ENCODE assay signal across 1 cellular context in the genomic region with DNA sequence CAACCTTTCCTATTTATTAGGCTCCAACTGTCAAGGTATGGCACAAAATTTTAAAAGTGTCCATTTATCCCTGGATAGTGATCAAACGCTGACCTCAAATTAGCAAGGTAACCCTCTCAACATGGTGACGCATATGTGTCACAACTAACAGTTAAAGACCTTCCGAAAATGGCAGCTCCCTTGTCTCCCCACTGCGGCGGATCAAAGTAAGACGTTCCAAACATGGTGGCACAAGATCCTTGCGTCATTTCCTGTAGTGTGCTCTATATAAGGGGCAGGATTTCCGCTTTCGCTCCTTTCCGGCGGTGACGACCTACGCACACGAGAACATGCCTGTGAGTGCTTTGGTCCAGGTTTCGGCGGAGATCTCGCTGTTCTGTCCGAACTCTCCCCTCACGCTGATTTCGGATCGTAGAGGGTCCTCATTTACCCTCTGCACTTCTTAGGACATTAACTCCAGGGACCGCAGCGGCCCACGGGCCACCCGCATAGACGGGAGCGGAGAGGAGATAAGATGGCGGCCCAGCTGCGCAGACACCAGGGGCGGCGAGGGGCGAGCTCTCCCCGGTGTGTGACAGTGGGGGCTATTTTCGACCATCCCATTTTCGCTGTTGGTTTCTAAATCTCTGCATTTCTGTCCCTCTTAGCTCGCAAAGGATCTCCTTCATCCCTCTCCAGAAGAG.
A peak's percentile ranks its signal among the peaks of the same experiment; 100 is the strongest.
TF ChIP-seq lines count a peak whose summit lies in the region.

A gene (plus strand): TSS at position 295 of the 683 bp plus-strand sequence. CDS start 35 bp downstream, at position 330.

TF ChIP-seq in GM12878, 131 proteins besides CTCF, POLR2A, EP300 and RAD21 (continued from another document and continues in another):
- TF ChIP-seq, protein P1, sequence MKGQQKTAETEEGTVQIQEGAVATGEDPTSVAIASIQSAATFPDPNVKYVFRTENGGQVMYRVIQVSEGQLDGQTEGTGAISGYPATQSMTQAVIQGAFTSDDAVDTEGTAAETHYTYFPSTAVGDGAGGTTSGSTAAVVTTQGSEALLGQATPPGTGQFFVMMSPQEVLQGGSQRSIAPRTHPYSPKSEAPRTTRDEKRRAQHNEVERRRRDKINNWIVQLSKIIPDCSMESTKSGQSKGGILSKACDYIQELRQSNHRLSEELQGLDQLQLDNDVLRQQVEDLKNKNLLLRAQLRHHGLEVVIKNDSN (IDR thresholded peaks at IDR 0.05; ENCODE audit: borderline replicate concordance, extremely low read length, insufficient read depth, low read depth, low read length): no peak
- TF ChIP-seq IKZF2 (IDR thresholded peaks at IDR 0.05) (no peak), RBBP5 (conservative IDR thresholded peaks at IDR 0.05) (no peak), IRF4 (IDR thresholded peaks at IDR 0.05; ENCODE audit: low read depth, low read length) (peak; percentile 69; the same call in 1 of the 2 replicates), CBX3 (IDR thresholded peaks at IDR 0.05; ENCODE audit: borderline replicate concordance, low read depth) (no peak), EED (IDR thresholded peaks at IDR 0.05; ENCODE audit: low read depth) (peak; percentile 41; the same call in 1 of the 2 replicates), SUPT20H (IDR thresholded peaks at IDR 0.05; ENCODE audit: borderline replicate concordance, control insufficient read depth, low read depth, low read length) (no peak), CBFB (IDR thresholded peaks at IDR 0.05; ENCODE audit: low read depth) (peak; percentile 95; the same call in 1 of the 2 replicates), BMI1 (IDR thresholded peaks at IDR 0.05; ENCODE audit: borderline replicate concordance) (no peak), CHD1 (IDR thresholded peaks at IDR 0.05; ENCODE audit: low read depth, low read length) (peak; percentile 78; the same call in 1 of the 2 replicates), SIN3A (IDR thresholded peaks at IDR 0.05; ENCODE audit: low read depth, low read length) (no peak), STAT1 (conservative IDR thresholded peaks at IDR 0.05) (no peak; the same call in 1 of the 2 replicates), ZNF24 (IDR thresholded peaks at IDR 0.05) (no peak), CREB1 (IDR thresholded peaks at IDR 0.05; ENCODE audit: low read depth) (peak; percentile 98), PML (IDR thresholded peaks at IDR 0.05; ENCODE audit: low read length) (peak; percentile 100), CHD2 (IDR thresholded peaks at IDR 0.05; ENCODE audit: borderline replicate concordance, low read depth, low read length) (peak; percentile 50; the same call in 1 of the 2 replicates), YY1 (IDR thresholded peaks at IDR 0.05; ENCODE audit: low read depth, low read length) (peak; percentile 98), MXI1 (IDR thresholded peaks at IDR 0.05; ENCODE audit: low read depth, low read length) (peak; percentile 84), ATF7 (IDR thresholded peaks at IDR 0.05; ENCODE audit: low read depth) (peak; percentile 91), HDGF (IDR thresholded peaks at IDR 0.05) (no peak), SIX5 (IDR thresholded peaks at IDR 0.05; ENCODE audit: low read depth, low read length, severe bottlenecking) (peak; percentile 82), CHD4 (IDR thresholded peaks at IDR 0.05) (no peak), BACH1 (IDR thresholded peaks at IDR 0.05; ENCODE audit: borderline replicate concordance) (peak; percentile 84), CREM (IDR thresholded peaks at IDR 0.05; ENCODE audit: low read depth) (peak; percentile 97), LARP7 (IDR thresholded peaks at IDR 0.05) (peak; percentile 78; the same call in 1 of the 2 replicates), ZSCAN29 (IDR thresholded peaks at IDR 0.05) (peak; percentile 96), BCL11A (IDR thresholded peaks at IDR 0.05; ENCODE audit: low read depth, low read length) (no peak), SMARCA5 (IDR thresholded peaks at IDR 0.05) (no peak), WRNIP1 (IDR thresholded peaks at IDR 0.05; ENCODE audit: borderline replicate concordance, low read depth, low read length) (no peak; the same call in 1 of the 2 replicates), TCF12 (IDR thresholded peaks at IDR 0.05; ENCODE audit: low read depth, low read length) (peak; percentile 87; the same call in 1 of the 2 replicates), SREBF2 (IDR thresholded peaks at IDR 0.05; ENCODE audit: low read length) (no peak), NR2C1 (IDR thresholded peaks at IDR 0.05) (peak; percentile 88), STAT3 (IDR thresholded peaks at IDR 0.05; ENCODE audit: low read depth, low read length) (no peak), PAX5 (IDR thresholded peaks at IDR 0.05; ENCODE audit: borderline replicate concordance, low read depth, low read length) (peak; percentile 68; the same call in 1 of the 2 replicates), RAD51 (IDR thresholded peaks at IDR 0.05) (peak; percentile 33), HDAC2 (IDR thresholded peaks at IDR 0.05) (no peak), ZNF217 (IDR thresholded peaks at IDR 0.05) (no peak), HDAC6 (IDR thresholded peaks at IDR 0.05; ENCODE audit: unreplicated experiment) (peak; percentile 98), EGR1 (IDR thresholded peaks at IDR 0.05; ENCODE audit: borderline replicate concordance in 1 of 2, low read depth in 2 of 2, low read length in 2 of 2) (0 out of 3 replicates have a peak, but pooled peaks of 1 of the 2 experiments have one; percentile 44), BRCA1 (IDR thresholded peaks at IDR 0.05; ENCODE audit: low read depth, low read length) (no peak), MYB (IDR thresholded peaks at IDR 0.05; ENCODE audit: borderline replicate concordance, low read depth, low read length) (no peak)
- TF ChIP-seq, protein P2, sequence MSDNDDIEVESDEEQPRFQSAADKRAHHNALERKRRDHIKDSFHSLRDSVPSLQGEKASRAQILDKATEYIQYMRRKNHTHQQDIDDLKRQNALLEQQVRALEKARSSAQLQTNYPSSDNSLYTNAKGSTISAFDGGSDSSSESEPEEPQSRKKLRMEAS (IDR thresholded peaks at IDR 0.05; ENCODE audit: low read depth, low read length): no peak
- TF ChIP-seq, protein P3, sequence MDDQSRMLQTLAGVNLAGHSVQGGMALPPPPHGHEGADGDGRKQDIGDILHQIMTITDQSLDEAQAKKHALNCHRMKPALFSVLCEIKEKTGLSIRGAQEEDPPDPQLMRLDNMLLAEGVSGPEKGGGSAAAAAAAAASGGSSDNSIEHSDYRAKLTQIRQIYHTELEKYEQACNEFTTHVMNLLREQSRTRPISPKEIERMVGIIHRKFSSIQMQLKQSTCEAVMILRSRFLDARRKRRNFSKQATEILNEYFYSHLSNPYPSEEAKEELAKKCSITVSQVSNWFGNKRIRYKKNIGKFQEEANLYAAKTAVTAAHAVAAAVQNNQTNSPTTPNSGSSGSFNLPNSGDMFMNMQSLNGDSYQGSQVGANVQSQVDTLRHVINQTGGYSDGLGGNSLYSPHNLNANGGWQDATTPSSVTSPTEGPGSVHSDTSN (IDR thresholded peaks at IDR 0.05; ENCODE audit: insufficient replicate concordance, low read depth, low read length): no peak
- TF ChIP-seq, protein P4, sequence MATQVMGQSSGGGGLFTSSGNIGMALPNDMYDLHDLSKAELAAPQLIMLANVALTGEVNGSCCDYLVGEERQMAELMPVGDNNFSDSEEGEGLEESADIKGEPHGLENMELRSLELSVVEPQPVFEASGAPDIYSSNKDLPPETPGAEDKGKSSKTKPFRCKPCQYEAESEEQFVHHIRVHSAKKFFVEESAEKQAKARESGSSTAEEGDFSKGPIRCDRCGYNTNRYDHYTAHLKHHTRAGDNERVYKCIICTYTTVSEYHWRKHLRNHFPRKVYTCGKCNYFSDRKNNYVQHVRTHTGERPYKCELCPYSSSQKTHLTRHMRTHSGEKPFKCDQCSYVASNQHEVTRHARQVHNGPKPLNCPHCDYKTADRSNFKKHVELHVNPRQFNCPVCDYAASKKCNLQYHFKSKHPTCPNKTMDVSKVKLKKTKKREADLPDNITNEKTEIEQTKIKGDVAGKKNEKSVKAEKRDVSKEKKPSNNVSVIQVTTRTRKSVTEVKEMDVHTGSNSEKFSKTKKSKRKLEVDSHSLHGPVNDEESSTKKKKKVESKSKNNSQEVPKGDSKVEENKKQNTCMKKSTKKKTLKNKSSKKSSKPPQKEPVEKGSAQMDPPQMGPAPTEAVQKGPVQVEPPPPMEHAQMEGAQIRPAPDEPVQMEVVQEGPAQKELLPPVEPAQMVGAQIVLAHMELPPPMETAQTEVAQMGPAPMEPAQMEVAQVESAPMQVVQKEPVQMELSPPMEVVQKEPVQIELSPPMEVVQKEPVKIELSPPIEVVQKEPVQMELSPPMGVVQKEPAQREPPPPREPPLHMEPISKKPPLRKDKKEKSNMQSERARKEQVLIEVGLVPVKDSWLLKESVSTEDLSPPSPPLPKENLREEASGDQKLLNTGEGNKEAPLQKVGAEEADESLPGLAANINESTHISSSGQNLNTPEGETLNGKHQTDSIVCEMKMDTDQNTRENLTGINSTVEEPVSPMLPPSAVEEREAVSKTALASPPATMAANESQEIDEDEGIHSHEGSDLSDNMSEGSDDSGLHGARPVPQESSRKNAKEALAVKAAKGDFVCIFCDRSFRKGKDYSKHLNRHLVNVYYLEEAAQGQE (IDR thresholded peaks at IDR 0.05; ENCODE audit: low read depth, low read length): 0 out of 2 replicates have a peak, but pooled peaks have one; percentile 44
- TF ChIP-seq, protein P5, sequence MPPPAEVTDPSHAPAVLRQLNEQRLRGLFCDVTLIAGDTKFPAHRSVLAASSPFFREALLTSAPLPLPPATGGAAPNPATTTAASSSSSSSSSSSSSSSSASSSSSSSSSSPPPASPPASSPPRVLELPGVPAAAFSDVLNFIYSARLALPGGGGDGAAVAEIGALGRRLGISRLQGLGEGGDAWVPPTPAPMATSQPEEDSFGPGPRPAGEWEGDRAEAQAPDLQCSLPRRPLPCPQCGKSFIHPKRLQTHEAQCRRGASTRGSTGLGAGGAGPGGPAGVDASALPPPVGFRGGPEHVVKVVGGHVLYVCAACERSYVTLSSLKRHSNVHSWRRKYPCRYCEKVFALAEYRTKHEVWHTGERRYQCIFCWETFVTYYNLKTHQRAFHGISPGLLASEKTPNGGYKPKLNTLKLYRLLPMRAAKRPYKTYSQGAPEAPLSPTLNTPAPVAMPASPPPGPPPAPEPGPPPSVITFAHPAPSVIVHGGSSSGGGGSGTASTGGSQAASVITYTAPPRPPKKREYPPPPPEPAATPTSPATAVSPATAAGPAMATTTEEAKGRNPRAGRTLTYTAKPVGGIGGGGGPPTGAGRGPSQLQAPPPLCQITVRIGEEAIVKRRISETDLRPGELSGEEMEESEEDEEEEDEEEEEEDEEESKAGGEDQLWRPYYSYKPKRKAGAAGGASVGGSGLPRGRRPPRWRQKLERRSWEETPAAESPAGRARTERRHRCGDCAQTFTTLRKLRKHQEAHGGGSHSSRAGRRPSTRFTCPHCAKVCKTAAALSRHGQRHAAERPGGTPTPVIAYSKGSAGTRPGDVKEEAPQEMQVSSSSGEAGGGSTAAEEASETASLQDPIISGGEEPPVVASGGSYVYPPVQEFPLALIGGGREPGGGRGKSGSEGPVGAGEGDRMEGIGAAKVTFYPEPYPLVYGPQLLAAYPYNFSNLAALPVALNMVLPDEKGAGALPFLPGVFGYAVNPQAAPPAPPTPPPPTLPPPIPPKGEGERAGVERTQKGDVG (CRISPR knock-in tag; IDR thresholded peaks at IDR 0.05): no peak
- TF ChIP-seq, protein P6, sequence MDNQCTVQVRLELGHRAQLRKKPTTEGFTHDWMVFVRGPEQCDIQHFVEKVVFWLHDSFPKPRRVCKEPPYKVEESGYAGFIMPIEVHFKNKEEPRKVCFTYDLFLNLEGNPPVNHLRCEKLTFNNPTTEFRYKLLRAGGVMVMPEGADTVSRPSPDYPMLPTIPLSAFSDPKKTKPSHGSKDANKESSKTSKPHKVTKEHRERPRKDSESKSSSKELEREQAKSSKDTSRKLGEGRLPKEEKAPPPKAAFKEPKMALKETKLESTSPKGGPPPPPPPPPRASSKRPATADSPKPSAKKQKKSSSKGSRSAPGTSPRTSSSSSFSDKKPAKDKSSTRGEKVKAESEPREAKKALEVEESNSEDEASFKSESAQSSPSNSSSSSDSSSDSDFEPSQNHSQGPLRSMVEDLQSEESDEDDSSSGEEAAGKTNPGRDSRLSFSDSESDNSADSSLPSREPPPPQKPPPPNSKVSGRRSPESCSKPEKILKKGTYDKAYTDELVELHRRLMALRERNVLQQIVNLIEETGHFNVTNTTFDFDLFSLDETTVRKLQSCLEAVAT (IDR thresholded peaks at IDR 0.05): peak; percentile 84
- TF ChIP-seq, protein P7, sequence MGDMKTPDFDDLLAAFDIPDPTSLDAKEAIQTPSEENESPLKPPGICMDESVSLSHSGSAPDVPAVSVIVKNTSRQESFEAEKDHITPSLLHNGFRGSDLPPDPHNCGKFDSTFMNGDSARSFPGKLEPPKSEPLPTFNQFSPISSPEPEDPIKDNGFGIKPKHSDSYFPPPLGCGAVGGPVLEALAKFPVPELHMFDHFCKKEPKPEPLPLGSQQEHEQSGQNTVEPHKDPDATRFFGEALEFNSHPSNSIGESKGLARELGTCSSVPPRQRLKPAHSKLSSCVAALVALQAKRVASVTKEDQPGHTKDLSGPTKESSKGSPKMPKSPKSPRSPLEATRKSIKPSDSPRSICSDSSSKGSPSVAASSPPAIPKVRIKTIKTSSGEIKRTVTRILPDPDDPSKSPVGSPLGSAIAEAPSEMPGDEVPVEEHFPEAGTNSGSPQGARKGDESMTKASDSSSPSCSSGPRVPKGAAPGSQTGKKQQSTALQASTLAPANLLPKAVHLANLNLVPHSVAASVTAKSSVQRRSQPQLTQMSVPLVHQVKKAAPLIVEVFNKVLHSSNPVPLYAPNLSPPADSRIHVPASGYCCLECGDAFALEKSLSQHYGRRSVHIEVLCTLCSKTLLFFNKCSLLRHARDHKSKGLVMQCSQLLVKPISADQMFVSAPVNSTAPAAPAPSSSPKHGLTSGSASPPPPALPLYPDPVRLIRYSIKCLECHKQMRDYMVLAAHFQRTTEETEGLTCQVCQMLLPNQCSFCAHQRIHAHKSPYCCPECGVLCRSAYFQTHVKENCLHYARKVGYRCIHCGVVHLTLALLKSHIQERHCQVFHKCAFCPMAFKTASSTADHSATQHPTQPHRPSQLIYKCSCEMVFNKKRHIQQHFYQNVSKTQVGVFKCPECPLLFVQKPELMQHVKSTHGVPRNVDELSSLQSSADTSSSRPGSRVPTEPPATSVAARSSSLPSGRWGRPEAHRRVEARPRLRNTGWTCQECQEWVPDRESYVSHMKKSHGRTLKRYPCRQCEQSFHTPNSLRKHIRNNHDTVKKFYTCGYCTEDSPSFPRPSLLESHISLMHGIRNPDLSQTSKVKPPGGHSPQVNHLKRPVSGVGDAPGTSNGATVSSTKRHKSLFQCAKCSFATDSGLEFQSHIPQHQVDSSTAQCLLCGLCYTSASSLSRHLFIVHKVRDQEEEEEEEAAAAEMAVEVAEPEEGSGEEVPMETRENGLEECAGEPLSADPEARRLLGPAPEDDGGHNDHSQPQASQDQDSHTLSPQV (IDR thresholded peaks at IDR 0.05): peak; percentile 100
- TF ChIP-seq, protein P8, sequence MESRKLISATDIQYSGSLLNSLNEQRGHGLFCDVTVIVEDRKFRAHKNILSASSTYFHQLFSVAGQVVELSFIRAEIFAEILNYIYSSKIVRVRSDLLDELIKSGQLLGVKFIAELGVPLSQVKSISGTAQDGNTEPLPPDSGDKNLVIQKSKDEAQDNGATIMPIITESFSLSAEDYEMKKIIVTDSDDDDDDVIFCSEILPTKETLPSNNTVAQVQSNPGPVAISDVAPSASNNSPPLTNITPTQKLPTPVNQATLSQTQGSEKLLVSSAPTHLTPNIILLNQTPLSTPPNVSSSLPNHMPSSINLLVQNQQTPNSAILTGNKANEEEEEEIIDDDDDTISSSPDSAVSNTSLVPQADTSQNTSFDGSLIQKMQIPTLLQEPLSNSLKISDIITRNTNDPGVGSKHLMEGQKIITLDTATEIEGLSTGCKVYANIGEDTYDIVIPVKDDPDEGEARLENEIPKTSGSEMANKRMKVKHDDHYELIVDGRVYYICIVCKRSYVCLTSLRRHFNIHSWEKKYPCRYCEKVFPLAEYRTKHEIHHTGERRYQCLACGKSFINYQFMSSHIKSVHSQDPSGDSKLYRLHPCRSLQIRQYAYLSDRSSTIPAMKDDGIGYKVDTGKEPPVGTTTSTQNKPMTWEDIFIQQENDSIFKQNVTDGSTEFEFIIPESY (IDR thresholded peaks at IDR 0.05): no peak
